ENCODE assay signal across 23 cellular contexts in the genomic region with DNA sequence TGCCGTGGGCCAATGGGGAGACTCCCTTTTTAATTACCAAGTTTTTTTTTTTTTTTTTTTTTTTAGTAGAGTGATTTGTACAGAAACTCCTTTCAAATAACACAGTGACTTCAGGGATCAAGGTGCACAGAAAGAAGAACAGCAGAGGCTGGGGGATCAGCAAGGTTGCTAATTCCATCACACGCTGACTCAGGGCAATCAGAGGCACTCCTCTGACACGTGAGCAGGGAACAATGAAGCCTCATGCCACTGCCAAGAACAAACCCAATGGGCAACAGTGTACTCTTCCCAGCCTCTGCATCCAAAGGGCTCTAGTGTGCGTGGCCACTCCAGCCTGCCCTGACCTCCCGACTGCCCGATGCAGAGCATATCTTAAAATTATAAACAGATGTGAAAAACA.
"Had no signal": no experiment of that assay in that cellular context is flagged by ENCODE, and none has a peak within 500 bp of the region (broad histone marks: within the 10 kb centered on the region; RNA-seq: fewer than 3 reads in every experiment).

No MANE protein-coding gene starts in this region.

- H3K36me3 ChIP-seq: breast epithelium, gastroesophageal sphincter, right atrium auricular region, tibial nerve had no signal

- H3K4me3 Mint-ChIP-seq: activated CD4-positive, alpha-beta T cell treated with anti-CD3 and anti-CD28 coated beads for 36 hours; activated CD8-positive, alpha-beta memory T cell treated with anti-CD3 and anti-CD28 coated beads, Interleukin-2, amount 10 ng/mL, durations not matched to agents 7 days and 5 days; activated CD8-positive, alpha-beta T cell treated with anti-CD3 and anti-CD28 coated beads, Interleukin-2, amount 10 ng/mL, durations not matched to agents 7 days and 5 days; activated T-cell treated with anti-CD3 and anti-CD28 coated beads, Interleukin-2, amount 50 U/mL, for 72 hours; mesothelial cell of epicardium; naive thymus-derived CD4-positive, alpha-beta T cell; T-helper 2 cell treated with Interferon-gamma antibody and Interleukin-4, amounts not matched to agents 5 μg/mL and 100 μg/mL, for 36 hours had no signal

- H3K27ac ChIP-seq: breast epithelium, epithelial cell of prostate, gastroesophageal sphincter, right atrium auricular region, tibial nerve had no signal

- H3K4me1 Mint-ChIP-seq: activated CD8-positive, alpha-beta memory T cell treated with anti-CD3 and anti-CD28 coated beads, Interleukin-2, amount 10 ng/mL, durations not matched to agents 7 days and 5 days; naive thymus-derived CD4-positive, alpha-beta T cell had no signal

- H3K4me3 ChIP-seq: breast epithelium, gastroesophageal sphincter, right atrium auricular region, tibial nerve had no signal

- H3K9me3 Mint-ChIP-seq: mesothelial cell of epicardium had no signal

- H3K27ac Mint-ChIP-seq: activated CD4-positive, alpha-beta T cell treated with anti-CD3 and anti-CD28 coated beads for 36 hours; activated CD8-positive, alpha-beta memory T cell treated with anti-CD3 and anti-CD28 coated beads, Interleukin-2, amount 10 ng/mL, durations not matched to agents 7 days and 5 days; activated CD8-positive, alpha-beta T cell treated with anti-CD3 and anti-CD28 coated beads, Interleukin-2, amount 10 ng/mL, durations not matched to agents 7 days and 5 days; activated naive CD4-positive, alpha-beta T cell treated with anti-CD3 and anti-CD28 coated beads, Interleukin-2, amount 50 U/mL, for 72 hours; activated T-cell treated with anti-CD3 and anti-CD28 coated beads, Interleukin-2, amount 50 U/mL, for 72 hours; mesothelial cell of epicardium; naive thymus-derived CD4-positive, alpha-beta T cell; T-helper 2 cell treated with Interferon-gamma antibody and Interleukin-4, amounts not matched to agents 5 μg/mL and 100 μg/mL, for 36 hours had no signal

- DNase-seq: activated CD4-positive, alpha-beta T cell treated with anti-CD3 and anti-CD28 coated beads for 36 hours; activated CD4-positive, CD25-positive, alpha-beta regulatory T cell; activated CD8-positive, alpha-beta memory T cell treated with anti-CD3 and anti-CD28 coated beads, Interleukin-2, amount 10 ng/mL, durations not matched to agents 7 days and 5 days; activated CD8-positive, alpha-beta T cell treated with anti-CD3 and anti-CD28 coated beads, Interleukin-2, amount 10 ng/mL, durations not matched to agents 7 days and 5 days; activated naive CD4-positive, alpha-beta T cell; activated T-cell treated with anti-CD3 and anti-CD28 coated beads, Interleukin-2, amount 50 U/mL, for 72 hours; central memory CD4-positive, alpha-beta T cell; dermis blood vessel endothelial cell; effector CD4-positive, alpha-beta T cell; hippocampal formation; left cardiac atrium; naive thymus-derived CD4-positive, alpha-beta T cell; stimulated activated CD4-positive, alpha-beta T cell treated with anti-CD3 and anti-CD28 coated beads, Interleukin-15, amount 100 ng/mL, for 24 hours; stimulated activated CD4-positive, alpha-beta T cell treated with anti-CD3 and anti-CD28 coated beads, Interleukin-2, amount 100 ng/mL, for 24 hours; stimulated activated naive CD4-positive, alpha-beta T cell had no signal

- H3K27me3 Mint-ChIP-seq: activated CD8-positive, alpha-beta memory T cell treated with anti-CD3 and anti-CD28 coated beads, Interleukin-2, amount 10 ng/mL, durations not matched to agents 7 days and 5 days had no signal

- H3K4me1 ChIP-seq: breast epithelium, right atrium auricular region had no signal

- H3K36me3 Mint-ChIP-seq: activated CD8-positive, alpha-beta memory T cell treated with anti-CD3 and anti-CD28 coated beads, Interleukin-2, amount 10 ng/mL, durations not matched to agents 7 days and 5 days; activated naive CD4-positive, alpha-beta T cell treated with anti-CD3 and anti-CD28 coated beads, Interleukin-2, amount 50 U/mL, for 72 hours; mesothelial cell of epicardium; naive thymus-derived CD4-positive, alpha-beta T cell had no signal

- ATAC-seq: activated CD4-positive, alpha-beta T cell treated with anti-CD3 and anti-CD28 coated beads for 36 hours; activated CD8-positive, alpha-beta memory T cell treated with anti-CD3 and anti-CD28 coated beads, Interleukin-2, amount 10 ng/mL, durations not matched to agents 7 days and 5 days; activated CD8-positive, alpha-beta T cell treated with anti-CD3 and anti-CD28 coated beads, Interleukin-2, amount 10 ng/mL, durations not matched to agents 7 days and 5 days; activated naive CD4-positive, alpha-beta T cell treated with anti-CD3 and anti-CD28 coated beads, Interleukin-2, amount 50 U/mL, for 72 hours; activated T-cell treated with anti-CD3 and anti-CD28 coated beads, Interleukin-2, amount 50 U/mL, for 72 hours; gastroesophageal sphincter; left cardiac atrium; naive thymus-derived CD4-positive, alpha-beta T cell had no signal

- H3K9me3 ChIP-seq: breast epithelium, gastroesophageal sphincter, right atrium auricular region, tibial nerve had no signal

- H3K27me3 ChIP-seq: breast epithelium, gastroesophageal sphincter, right atrium auricular region, tibial nerve had no signal
